8 cellular contexts compared by ENCODE assay signal in genomic region chr19:53254451-53255341, GRCh38. TPM values are rescaled to one million over a fixed set of nuclear protein-coding genes. Genes with fewer than 3 reads are reported as not detected.
DNase-seq lines count a peak whose midpoint lies in the region; ATAC-seq and TF ChIP-seq lines count a peak whose summit lies in the region.

ZNF677 (minus strand) TSS chr19:53254873; CDS start chr19:53251550, 3,323 bp downstream.

- peaks cover 42% of the 10 kb centered on the region for H3K36me3 Mint-ChIP-seq in activated naive CD8-positive, alpha-beta T cell treated with anti-CD3 and anti-CD28 coated beads for 36 hours

- peaks cover 32% of the 10 kb centered on the region for H3K9me3 Mint-ChIP-seq in activated naive CD8-positive, alpha-beta T cell treated with anti-CD3 and anti-CD28 coated beads for 36 hours

- intact Hi-C loops in Right ventricle myocardium inferior (cut with DNase I) = loop anchor here (1.0 to 2.0 kb wide), 2 partner anchors 57 to 78 kb away; partner anchors contain the start of gene ZNF845

- DNase-seq in GM13977 (ENCODE audit: low spot score) (peak; percentile 76), SK-N-DZ (ENCODE audit: low spot score) (peak; percentile 77), Right ventricle myocardium inferior (ENCODE audit: missing footprints) (peak; percentile 95), omental fat pad (ENCODE audit: low spot score) (peak; percentile 68), stromal cell of bone marrow (ENCODE audit: low read depth) (peak; percentile 74), DMS 273 (lab: John Stamatoyannopoulos, UW; ENCODE audit: unreplicated experiment) (no peak)
- DNase-seq in activated naive CD8-positive, alpha-beta T cell treated with anti-CD3 and anti-CD28 coated beads for 36 hours = peak; percentile 90

- ATAC-seq in Right ventricle myocardium inferior = peak; percentile 100
- peak; percentile 98 for ATAC-seq in omental fat pad (ENCODE audit: low FRiP score)
- ATAC-seq in GM18517 (IDR thresholded peaks at IDR 0.05; ENCODE audit: unreplicated experiment) = no peak

- peak within 1 kb of the TSS; percentile 73 for H3K27ac Mint-ChIP-seq in activated naive CD8-positive, alpha-beta T cell treated with anti-CD3 and anti-CD28 coated beads for 36 hours

- H3K4me3 Mint-ChIP-seq in activated naive CD8-positive, alpha-beta T cell treated with anti-CD3 and anti-CD28 coated beads for 36 hours = peak within 1 kb of the TSS; percentile 90

- peaks cover 4% of the 10 kb centered on the region for H3K27me3 Mint-ChIP-seq in activated naive CD8-positive, alpha-beta T cell treated with anti-CD3 and anti-CD28 coated beads for 36 hours

- peaks cover 8% of the 10 kb centered on the region for H3K4me1 Mint-ChIP-seq in activated naive CD8-positive, alpha-beta T cell treated with anti-CD3 and anti-CD28 coated beads for 36 hours

- TF ChIP-seq CTCF in GM13977 (IDR thresholded peaks at IDR 0.05; ENCODE audit: extremely low read depth, insufficient read depth, missing control alignments) (no peak), omental fat pad (IDR thresholded peaks at IDR 0.05) (no peak)

- in situ Hi-C loops in GM13977 (cut with MboI; ENCODE audit: low pct_unique_long_range_greater_than_20kb, low sequenced_read_pairs, unreplicated experiment) = no loop called here

RNA-seq across cellular contexts. Expression of gene ZNF677, which starts in this region (rescaled TPM):
- 26.1 and 27.8 TPM in 2 replicates for polyA plus RNA-seq in SK-N-DZ (2014; cell fraction: cytosol; rRNA removed)
- 5.8 and 11.6 TPM in 2 replicates for polyA plus RNA-seq in SK-N-DZ (2014; cell fraction: nucleus; rRNA removed)
- total RNA-seq in activated naive CD8-positive, alpha-beta T cell treated with anti-CD3 and anti-CD28 coated beads for 36 hours = 10 to 100 TPM in 1 of 2 experiments, 1 to 10 TPM in 1; 9.5 to 11.4 TPM
- total RNA-seq in Right ventricle myocardium inferior (20.1 TPM), omental fat pad (10 to 100 TPM; 10.8 to 27.0 (median 11.9) TPM)
